Comparison of ENCODE assay signal across 33 cellular contexts in the genomic region with DNA sequence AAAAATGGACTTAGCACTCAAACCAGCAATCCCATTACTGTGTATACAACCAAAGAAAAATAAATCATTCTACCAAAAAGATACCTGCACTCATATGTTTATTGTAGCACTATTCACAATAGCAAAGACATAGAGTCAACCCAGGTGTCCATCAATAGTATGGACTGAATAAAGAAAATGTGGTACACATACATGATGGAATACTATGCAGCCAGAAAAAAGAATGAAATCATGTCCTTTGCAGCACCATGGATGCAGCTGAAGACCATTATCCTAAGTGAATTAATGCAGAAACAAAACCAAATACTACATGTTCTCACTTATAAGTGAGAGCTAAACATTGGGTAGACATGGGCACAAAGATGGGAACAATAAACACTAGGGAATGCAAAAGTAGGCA.
"Had no signal": no experiment of that assay in that cellular context is flagged by ENCODE, and none has a peak within 500 bp of the region (broad histone marks: within the 10 kb centered on the region; RNA-seq: fewer than 3 reads in every experiment).

No MANE protein-coding gene starts in this region.

- DNase-seq: Kasumi-1, KG1, MG63, NCI-H1048, NCI-H1092 treated with DMSO at 0.1 percent for 48 hours, NCI-H1105 treated with DMSO at 0.1 percent for 48 hours, NCI-H1417, NCI-H1436, NCI-H146, NCI-H1694, NCI-H187, NCI-H1930, NCI-H2029 treated with DMSO at 0.1 percent for 48 hours, NCI-H2081 treated with DMSO at 0.1 percent for 48 hours, NCI-H2107, NCI-H2171, NCI-H226, NCI-H446 treated with DMSO at 0.1 percent for 48 hours, NCI-H510A, NCI-H524, NCI-H526, NCI-H69, NCI-H748 treated with DMSO at 0.1 percent for 48 hours, NCI-H82, PC-9, SHP77, SIG-M5, SJCRH30 had no signal

- H3K4me2 ChIP-seq: PC-9 had no signal

- H3K4me1 ChIP-seq: SJCRH30 had no signal

- H3K27ac ChIP-seq: PC-9, RWPE1, SJCRH30, SK-N-MC had no signal

- H3K4me3 ChIP-seq: MG63, PC-9, SJCRH30, SK-N-MC had no signal

- H2AFZ ChIP-seq: PC-9 had no signal

- H3K36me3 ChIP-seq: MG63 had no signal

- H3K9me3 ChIP-seq: SJCRH30 had no signal

- ATAC-seq: Panc1, Right ventricle myocardium inferior had no signal

- FAIRE-seq: RCC 7860 had no signal

- H3K27me3 ChIP-seq: MG63, SJCRH30 had no signal
